Comparison of ENCODE assay signal across 8 cellular contexts in the genomic region with DNA sequence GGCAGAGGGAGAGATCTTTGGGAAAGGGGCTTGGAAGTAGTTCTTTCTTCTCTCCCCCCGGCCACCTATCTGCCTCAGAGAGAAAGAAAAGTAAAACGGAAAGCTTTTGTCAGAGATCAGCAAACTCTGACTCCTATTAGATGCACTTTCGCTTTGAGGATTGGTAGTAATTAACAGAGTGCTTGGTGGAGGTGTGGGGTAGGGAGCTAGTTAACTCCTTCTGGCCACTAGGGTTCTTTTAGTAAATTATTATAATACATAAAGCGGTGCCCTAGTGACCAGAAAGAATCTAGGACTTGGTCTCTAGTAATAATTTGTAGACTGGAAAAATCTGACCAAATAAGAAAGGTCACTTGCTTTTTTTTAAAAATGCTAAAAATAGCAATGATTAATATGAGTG. TPM values are rescaled to one million over a fixed set of nuclear protein-coding genes. Genes with fewer than 3 reads are reported as not detected.
DNase-seq lines count a peak whose midpoint lies in the region; ATAC-seq, FAIRE-seq and TF ChIP-seq lines count a peak whose summit lies in the region.

No MANE protein-coding gene starts in this region.

- H4K20me1 ChIP-seq in endothelial cell of umbilical vein (replicated peaks; ENCODE audit: control insufficient read depth, extremely low read depth, insufficient read depth, low read length), result no peaks in the 10 kb centered on the region

- peak overlapping the region; percentile 54 for H3K4me2 ChIP-seq in endothelial cell of umbilical vein (ENCODE audit: insufficient read depth, low read length)

- 80% methylated on average over 3 of the region's 4 CpGs for WGBS in HUES64

- ATAC-seq in GM18909 (IDR thresholded peaks at IDR 0.05; ENCODE audit: poor library complexity, unreplicated experiment) (peak; percentile 99), gastrocnemius medialis (no peak), HG03469 (IDR thresholded peaks at IDR 0.05; ENCODE audit: unreplicated experiment) (no peak)

- intact Hi-C loops in A673 (cut with micrococcal nuclease; ENCODE audit: unreplicated experiment) (no loop called here), endothelial cell of umbilical vein (cut with micrococcal nuclease) (loop anchor here (1.0 kb wide), 1 partner anchor 51 kb away; no protein-coding TSS in a partner anchor), gastrocnemius medialis (cut with DNase I; ENCODE audit: low total_unique reads) (no loop called here)

- H3K36me3 ChIP-seq in A673 (ENCODE audit: insufficient read depth, low read length, poor library complexity, severe bottlenecking) (no peaks in the 10 kb centered on the region), HUES64 (ENCODE audit: insufficient read depth, low read length) (no peaks in the 10 kb centered on the region), endothelial cell of umbilical vein (ENCODE audit: control insufficient read depth in 2 of 2, extremely low read depth in 1 of 2, insufficient read depth in 2 of 2, low read length in 2 of 2) (no peaks in the 10 kb centered on the region), gastrocnemius medialis (no peaks in the 10 kb centered on the region)

- H3K27ac ChIP-seq in A673 (ENCODE audit: low read depth, low read length, poor library complexity, severe bottlenecking), result peak overlapping the region; percentile 1
- H3K27ac ChIP-seq in HUES64 (ENCODE audit: low read depth, low read length), result no peak overlapping the region
- H3K27ac ChIP-seq in endothelial cell of umbilical vein (ENCODE audit: insufficient read depth, low read depth, low read length), result no peak overlapping the region
- peak overlapping the region in 3 of 4 donors; percentile 11 to 47 (median 40) for H3K27ac ChIP-seq in gastrocnemius medialis

- H3K9me1 ChIP-seq in endothelial cell of umbilical vein (replicated peaks; ENCODE audit: control insufficient read depth, extremely low read depth, insufficient read depth, low read length), result no peaks in the 10 kb centered on the region

- DNase-seq in A673 (ENCODE audit: low spot score) (no peak), endothelial cell of umbilical vein (ENCODE audit: low read depth, low spot score) (no peak), gastrocnemius medialis (no peak), kidney glomerular epithelial cell (lab: John Stamatoyannopoulos, UW) (no peak), amniotic stem cell (lab: John Stamatoyannopoulos, UW) (no peak)

- CTCF ChIA-PET in A673 (lab: Charles Lee) (no interaction called here), endothelial cell of umbilical vein (lab: Charles Lee) (interaction anchor here (0.6 to 38.9 kb wide), 9 partner anchors 8 to 167 kb away, joined by 3 to 1408 read pairs (median 10); partner anchors contain the start of gene TRIL)

- POLR2A ChIA-PET in A673 (lab: Charles Lee; ENCODE audit: low non-redundant PET) (interaction anchor here (0.5 kb wide), 1 partner anchor 77 kb away, joined by 3 read pairs; no protein-coding TSS in a partner anchor), endothelial cell of umbilical vein (lab: Charles Lee) (no interaction called here)

- H3K4me3 ChIP-seq in A673 (ENCODE audit: low read depth, low read length, poor library complexity, severe bottlenecking) (no peak overlapping the region), HUES64 (ENCODE audit: low read length) (peak overlapping the region; percentile 6; the same call in 1 of the 2 replicates), endothelial cell of umbilical vein (replicated peaks in 1 of 3; ENCODE audit: insufficient read depth in 1 of 3, low read depth in 1 of 3, low read length in 3 of 3) (peak overlapping the region in 2 of 3 experiments; percentile 15 to 53), gastrocnemius medialis (peak overlapping the region; percentile 26 to 44 (median 40))

- no peaks in the 10 kb centered on the region for H3K79me2 ChIP-seq in endothelial cell of umbilical vein (ENCODE audit: control insufficient read depth, insufficient read depth, low read length)

- TF ChIP-seq CTCF in A673 (conservative IDR thresholded peaks at IDR 0.05; ENCODE audit: low read depth, low read length), result no peak
- no peak for TF ChIP-seq CTCF in endothelial cell of umbilical vein (IDR thresholded peaks at IDR 0.05; ENCODE audit: extremely low read depth in 1 of 2, insufficient read depth in 1 of 2, low read depth in 1 of 2, low read length in 2 of 2)
- no peak for TF ChIP-seq CTCF in gastrocnemius medialis (IDR thresholded peaks at IDR 0.05 in 4 of 5, conservative IDR thresholded peaks at IDR 0.05 in 1 of 5)

- H3K27me3 ChIP-seq in A673 (replicated peaks; ENCODE audit: insufficient read depth, low read depth, low read length, poor library complexity), result no peaks in the 10 kb centered on the region
- H3K27me3 ChIP-seq in HUES64 (ENCODE audit: insufficient read depth, low read length), result no peaks in the 10 kb centered on the region
- peaks cover 3 to 6% of the 10 kb centered on the region in 2 experiments for H3K27me3 ChIP-seq in endothelial cell of umbilical vein (ENCODE audit: control insufficient read depth in 2 of 2, insufficient read depth in 2 of 2, low read length in 2 of 2)
- no peaks in the 10 kb centered on the region for H3K27me3 ChIP-seq in gastrocnemius medialis

- BruUV-seq in A673 (replicated peaks; lab: Mats Ljungman, UMichigan) (no TSS peak), endothelial cell of umbilical vein (replicated peaks; lab: Mats Ljungman, UMichigan) (no TSS peak)

- no peak overlapping the region for H3K9ac ChIP-seq in HUES64 (ENCODE audit: low read depth, low read length)
- peak overlapping the region; percentile 23 for H3K9ac ChIP-seq in endothelial cell of umbilical vein (replicated peaks; ENCODE audit: extremely low read depth, insufficient read depth, low read length)

- H3K4me1 ChIP-seq in A673 (ENCODE audit: insufficient read depth, low read length, poor library complexity, severe bottlenecking) (peaks cover 19% of the 10 kb centered on the region), HUES64 (ENCODE audit: insufficient read depth, low read length) (peaks cover 27% of the 10 kb centered on the region), endothelial cell of umbilical vein (ENCODE audit: control insufficient read depth, extremely low read depth, insufficient read depth, low read length) (peaks cover 6% of the 10 kb centered on the region), gastrocnemius medialis (peaks cover 22 to 26% of the 10 kb centered on the region in 2 donors)

- TF ChIP-seq POLR2A in endothelial cell of umbilical vein (IDR thresholded peaks at IDR 0.05; ENCODE audit: low read depth, low read length) (no peak), gastrocnemius medialis (IDR thresholded peaks at IDR 0.05) (no peak)

- peak overlapping the region; percentile 93 for H2AFZ ChIP-seq in endothelial cell of umbilical vein (ENCODE audit: low read depth, low read length)

- in situ Hi-C loops in gastrocnemius medialis (cut with MboI; ENCODE audit: low sequenced_read_pairs in 4 of 4), result no loop called here

- dilution Hi-C loops in endothelial cell of umbilical vein (cut with MboI; ENCODE audit: extremely low pct_ligation_motif_present, low sequenced_read_pairs), result no loop called here

- FAIRE-seq in endothelial cell of umbilical vein (lab: Jason Lieb, UNC), result no peak

- no peaks in the 10 kb centered on the region for H3K9me3 ChIP-seq in A673 (ENCODE audit: low read depth, low read length, poor library complexity, severe bottlenecking)
- no peaks in the 10 kb centered on the region for H3K9me3 ChIP-seq in HUES64 (ENCODE audit: insufficient read depth, low read depth, low read length)
- H3K9me3 ChIP-seq in endothelial cell of umbilical vein (replicated peaks; ENCODE audit: control insufficient read depth, insufficient read depth, low read length), result no peaks in the 10 kb centered on the region
- no peaks in the 10 kb centered on the region for H3K9me3 ChIP-seq in gastrocnemius medialis

TF ChIP-seq in endothelial cell of umbilical vein, 7 proteins besides CTCF, POLR2A, EP300 and RAD21:
- no peak for TF ChIP-seq GATA2 (IDR thresholded peaks at IDR 0.05; ENCODE audit: insufficient read depth, insufficient read length, low read depth, low read length)
- no peak for TF ChIP-seq POLR2AphosphoS5 (IDR thresholded peaks at IDR 0.05; ENCODE audit: insufficient read depth, low read depth, low read length)

RNA-seq across cellular contexts. Expression of gene CPVL, which starts 54.6 kb away (rescaled TPM):
- total RNA-seq in A673 (2021), result 72.3 and 75.9 TPM in 2 replicates
- polyA plus RNA-seq in HUES64 (2013, experiment 1 of 2), result 28.7 TPM
- polyA plus RNA-seq in HUES64 (2013, experiment 2 of 2), result 36.8 TPM
- total RNA-seq in endothelial cell of umbilical vein, result not detected in 2 replicates
- 0.14 TPM in 1 of 2 replicates, not detected in the other for polyA plus RNA-seq in endothelial cell of umbilical vein
- not detected in 2 replicates for polyA plus RNA-seq in endothelial cell of umbilical vein (2011; cell fraction: cytosol; rRNA removed)
- polyA plus RNA-seq in endothelial cell of umbilical vein (2011; cell fraction: nucleus; rRNA removed), result not detected in 2 replicates
- not detected in 2 replicates for polyA plus RNA-seq in endothelial cell of umbilical vein (2012)
- 0.19 and 1.7 TPM in 2 replicates for polyA minus RNA-seq in endothelial cell of umbilical vein
- 11.5 TPM for polyA minus RNA-seq in endothelial cell of umbilical vein (2011; cell fraction: cytosol; rRNA and poly(A)+ RNA removed)
- not detected in 2 replicates for polyA minus RNA-seq in endothelial cell of umbilical vein (2011; cell fraction: nucleus; rRNA and poly(A)+ RNA removed)
- 10 to 100 TPM in 1 of 4 donors, 1 to 10 TPM in 3; 5.6 to 11.8 (median 6.2) TPM for total RNA-seq in gastrocnemius medialis

Comparison
In these comparisons a context has a peak if more than half of its experiments do, and no peak if none do; other contexts are left out.
1. H3K27ac ChIP-seq: peak in A673 (single experiment) and gastrocnemius medialis (3 of 4); none in HUES64 (single experiment) and endothelial cell of umbilical vein (single experiment).